In genomic region chr10:122706947-122707346, GRCh38 we compare ENCODE assay signal across 10 cellular contexts. TPM values are rescaled to one million over a fixed set of nuclear protein-coding genes. Genes with fewer than 3 reads are reported as not detected.
"Had no signal": no experiment of that assay in that cellular context is flagged by ENCODE, and none has a peak within 500 bp of the region (broad histone marks: within the 10 kb centered on the region; RNA-seq: fewer than 3 reads in every experiment).

No MANE protein-coding gene starts in this region.

- DNase-seq: GOT3, H7, HFFc6, IMR-90 had no signal

- H3K4me3 ChIP-seq: GM23248, HAP-1, K562 had no signal

- H3K9me3 ChIP-seq: HAP-1 had no signal

- ATAC-seq: HCT116, K562 had no signal

- H3K4me1 ChIP-seq: HAP-1 had no signal

- H3K36me3 ChIP-seq: HAP-1 had no signal

- H3K27ac ChIP-seq: GM23248 had no signal

RNA-seq across cellular contexts. Expression of gene C10orf120, which starts 7.3 kb away (rescaled TPM):
- total RNA-seq: GM23248, H4, H7, HFFc6, HT-29, IMR-90, K562 had no signal
- polyA plus RNA-seq: GM23248, IMR-90, K562 had no signal
